22 cellular contexts compared by ENCODE assay signal in genomic region chr10:129897851-129898463, GRCh38.
"Had no signal": no experiment of that assay in that cellular context is flagged by ENCODE, and none has a peak within 500 bp of the region (broad histone marks: within the 10 kb centered on the region; RNA-seq: fewer than 3 reads in every experiment).

No MANE protein-coding gene starts in this region.

- H3K4me3 Mint-ChIP-seq: activated naive CD4-positive, alpha-beta T cell treated with anti-CD3 and anti-CD28 coated beads, Interleukin-2, amount 10 ng/mL, durations not matched to agents 7 days and 5 days; activated naive CD8-positive, alpha-beta T cell treated with anti-CD3 and anti-CD28 coated beads, Interleukin-2, amount 50 U/mL, for 24 hours; immature natural killer cell; stimulated activated memory B cell treated with anti-CD40 and anti-IgM and Interleukin-4, amounts not matched to agents 10 μg/mL and 1 μg/mL and 100 μg/mL, for 72 hours had no signal

- H3K9me3 ChIP-seq: gastrocnemius medialis, heart left ventricle, pancreas, testis, upper lobe of right lung had no signal

- DNase-seq: activated CD4-positive, alpha-beta T cell treated with anti-CD3 and anti-CD28 coated beads, Interleukin-2, amount 50 U/mL, for 1 hour; activated CD4-positive, CD25-positive, alpha-beta regulatory T cell treated with anti-CD3 and anti-CD28 coated beads, Interleukin-2, amount 50 U/mL, for 72 hours; activated CD8-positive, alpha-beta memory T cell treated with anti-CD3 and anti-CD28 coated beads, Interleukin-2, amount 50 U/mL, for 48 hours; activated effector memory CD4-positive, alpha-beta T cell treated with Interleukin-2 at 50 U/mL for 16 hours; activated naive CD4-positive, alpha-beta T cell treated with anti-CD3 and anti-CD28 coated beads, Interleukin-2, amount 10 ng/mL, durations not matched to agents 7 days and 5 days; activated naive CD8-positive, alpha-beta T cell treated with anti-CD3 and anti-CD28 coated beads, Interleukin-2, amount 50 U/mL, for 24 hours; activated T-cell treated with anti-CD3 and anti-CD28 coated beads, Interleukin-2, amount 50 U/mL, for 48 hours; anterior cingulate cortex; brain microvascular endothelial cell; central memory CD4-positive, alpha-beta T cell; erythroblast; gastrocnemius medialis; immature natural killer cell; kidney glomerular epithelial cell; left ventricle myocardium superior; pancreas; stimulated activated CD4-positive, alpha-beta T cell treated with anti-CD3 and anti-CD28 coated beads, Interleukin-4, amount 100 ng/mL, for 4 hours; testis; upper lobe of right lung had no signal

- H3K4me1 ChIP-seq: pancreas, testis had no signal

- H3K27me3 ChIP-seq: brain microvascular endothelial cell, gastrocnemius medialis, heart left ventricle, testis had no signal

- ATAC-seq: activated naive CD8-positive, alpha-beta T cell treated with anti-CD3 and anti-CD28 coated beads, Interleukin-2, amount 50 U/mL, for 24 hours; gastrocnemius medialis; heart left ventricle; left ventricle myocardium superior; pancreas; sciatic nerve; stimulated activated memory B cell treated with anti-CD40 and anti-IgM and Interleukin-4, amounts not matched to agents 10 μg/mL and 1 μg/mL and 100 μg/mL, for 72 hours; upper lobe of right lung had no signal

- H3K27ac Mint-ChIP-seq: activated naive CD4-positive, alpha-beta T cell treated with anti-CD3 and anti-CD28 coated beads, Interleukin-2, amount 10 ng/mL, durations not matched to agents 7 days and 5 days; activated naive CD8-positive, alpha-beta T cell treated with anti-CD3 and anti-CD28 coated beads, Interleukin-2, amount 50 U/mL, for 24 hours; immature natural killer cell; stimulated activated memory B cell treated with anti-CD40 and anti-IgM and Interleukin-4, amounts not matched to agents 10 μg/mL and 1 μg/mL and 100 μg/mL, for 72 hours had no signal

- H3K27ac ChIP-seq: brain microvascular endothelial cell, gastrocnemius medialis, heart left ventricle, pancreas, testis, upper lobe of right lung had no signal

- H3K4me3 ChIP-seq: gastrocnemius medialis, heart left ventricle, pancreas, testis, upper lobe of right lung had no signal

- H3K9me3 Mint-ChIP-seq: activated naive CD4-positive, alpha-beta T cell treated with anti-CD3 and anti-CD28 coated beads, Interleukin-2, amount 10 ng/mL, durations not matched to agents 7 days and 5 days; activated naive CD8-positive, alpha-beta T cell treated with anti-CD3 and anti-CD28 coated beads, Interleukin-2, amount 50 U/mL, for 24 hours; immature natural killer cell; stimulated activated memory B cell treated with anti-CD40 and anti-IgM and Interleukin-4, amounts not matched to agents 10 μg/mL and 1 μg/mL and 100 μg/mL, for 72 hours had no signal

- H3K4me1 Mint-ChIP-seq: activated naive CD4-positive, alpha-beta T cell treated with anti-CD3 and anti-CD28 coated beads, Interleukin-2, amount 10 ng/mL, durations not matched to agents 7 days and 5 days; activated naive CD8-positive, alpha-beta T cell treated with anti-CD3 and anti-CD28 coated beads, Interleukin-2, amount 50 U/mL, for 24 hours; immature natural killer cell; stimulated activated memory B cell treated with anti-CD40 and anti-IgM and Interleukin-4, amounts not matched to agents 10 μg/mL and 1 μg/mL and 100 μg/mL, for 72 hours had no signal

- H3K36me3 Mint-ChIP-seq: activated naive CD4-positive, alpha-beta T cell treated with anti-CD3 and anti-CD28 coated beads, Interleukin-2, amount 10 ng/mL, durations not matched to agents 7 days and 5 days; immature natural killer cell; stimulated activated memory B cell treated with anti-CD40 and anti-IgM and Interleukin-4, amounts not matched to agents 10 μg/mL and 1 μg/mL and 100 μg/mL, for 72 hours had no signal

- H3K36me3 ChIP-seq: brain microvascular endothelial cell, gastrocnemius medialis, heart left ventricle, pancreas, upper lobe of right lung had no signal
